In genomic region chr7:69786707-69787395, GRCh38 we compare ENCODE assay signal across 1 cellular context.
TF ChIP-seq lines count a peak whose summit lies in the region.

No MANE protein-coding gene starts in this region.

TF ChIP-seq in SK-N-SH treated with all-trans-retinoic acid at 6 μM for 48 hours, 23 proteins besides CTCF, POLR2A, EP300 and RAD21 (continued from another document):
- TF ChIP-seq BACH2 (CRISPR knock-in tag; IDR thresholded peaks at IDR 0.05; ENCODE audit: borderline replicate concordance) (no peak), ARNTL (CRISPR knock-in tag; IDR thresholded peaks at IDR 0.05; ENCODE audit: borderline replicate concordance, low read depth) (no peak)
